Comparison of ENCODE assay signal across 6 cellular contexts in the genomic region with DNA sequence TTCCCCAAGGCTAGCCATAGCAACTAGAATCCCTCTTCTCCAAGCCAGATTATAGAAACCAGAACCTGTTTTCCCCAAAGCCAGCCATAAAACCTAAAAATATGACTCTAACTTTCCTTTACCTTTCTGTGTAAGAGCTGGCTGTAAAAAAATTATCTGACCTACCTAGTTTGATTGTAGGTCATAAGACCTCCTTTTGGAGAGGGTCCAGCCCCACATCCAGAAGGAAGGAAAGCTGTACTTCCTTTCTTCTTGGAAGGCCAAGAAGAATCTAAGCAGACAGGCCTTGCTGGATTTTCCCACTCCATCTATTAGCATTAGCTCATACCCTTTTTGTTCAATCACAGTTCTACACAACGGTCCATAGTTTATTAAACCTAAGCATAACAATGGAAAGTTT.
"Had no signal": no experiment of that assay in that cellular context is flagged by ENCODE, and none has a peak within 500 bp of the region (broad histone marks: within the 10 kb centered on the region; RNA-seq: fewer than 3 reads in every experiment).

No MANE protein-coding gene starts in this region.

- H3K9me3 Mint-ChIP-seq: H9 had no signal

- H2AFZ ChIP-seq: GM23248 had no signal

- ATAC-seq: K562 had no signal

- H3K4me3 Mint-ChIP-seq: H9 had no signal

- DNase-seq: GM23248, GOT3, H9, HCEC 1CT, IMR-90 had no signal

- H3K4me3 ChIP-seq: GM23248, K562 had no signal

- H3K9ac ChIP-seq: GM23248 had no signal

- H3K27ac ChIP-seq: GM23248 had no signal
